In genomic region chr7:480531-481218, GRCh38 we compare ENCODE assay signal across 1 cellular context.
TF ChIP-seq lines count a peak whose summit lies in the region.

No MANE protein-coding gene starts in this region.

TF ChIP-seq in SK-N-SH, 30 proteins besides CTCF, POLR2A, EP300 and RAD21 (continued from another document):
- TF ChIP-seq, protein P1, sequence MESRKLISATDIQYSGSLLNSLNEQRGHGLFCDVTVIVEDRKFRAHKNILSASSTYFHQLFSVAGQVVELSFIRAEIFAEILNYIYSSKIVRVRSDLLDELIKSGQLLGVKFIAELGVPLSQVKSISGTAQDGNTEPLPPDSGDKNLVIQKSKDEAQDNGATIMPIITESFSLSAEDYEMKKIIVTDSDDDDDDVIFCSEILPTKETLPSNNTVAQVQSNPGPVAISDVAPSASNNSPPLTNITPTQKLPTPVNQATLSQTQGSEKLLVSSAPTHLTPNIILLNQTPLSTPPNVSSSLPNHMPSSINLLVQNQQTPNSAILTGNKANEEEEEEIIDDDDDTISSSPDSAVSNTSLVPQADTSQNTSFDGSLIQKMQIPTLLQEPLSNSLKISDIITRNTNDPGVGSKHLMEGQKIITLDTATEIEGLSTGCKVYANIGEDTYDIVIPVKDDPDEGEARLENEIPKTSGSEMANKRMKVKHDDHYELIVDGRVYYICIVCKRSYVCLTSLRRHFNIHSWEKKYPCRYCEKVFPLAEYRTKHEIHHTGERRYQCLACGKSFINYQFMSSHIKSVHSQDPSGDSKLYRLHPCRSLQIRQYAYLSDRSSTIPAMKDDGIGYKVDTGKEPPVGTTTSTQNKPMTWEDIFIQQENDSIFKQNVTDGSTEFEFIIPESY (IDR thresholded peaks at IDR 0.05; ENCODE audit: borderline replicate concordance, low read depth), result no peak
- TF ChIP-seq GABPA (IDR thresholded peaks at IDR 0.05; ENCODE audit: low read depth) (no peak), CHD2 (IDR thresholded peaks at IDR 0.05; ENCODE audit: low read length, partially characterized antibody) (no peak), FOSL2 (IDR thresholded peaks at IDR 0.05; ENCODE audit: borderline replicate concordance, low read depth) (no peak), TCF12 (IDR thresholded peaks at IDR 0.05) (no peak)
